ENCODE assay signal across 8 cellular contexts in the genomic region with DNA sequence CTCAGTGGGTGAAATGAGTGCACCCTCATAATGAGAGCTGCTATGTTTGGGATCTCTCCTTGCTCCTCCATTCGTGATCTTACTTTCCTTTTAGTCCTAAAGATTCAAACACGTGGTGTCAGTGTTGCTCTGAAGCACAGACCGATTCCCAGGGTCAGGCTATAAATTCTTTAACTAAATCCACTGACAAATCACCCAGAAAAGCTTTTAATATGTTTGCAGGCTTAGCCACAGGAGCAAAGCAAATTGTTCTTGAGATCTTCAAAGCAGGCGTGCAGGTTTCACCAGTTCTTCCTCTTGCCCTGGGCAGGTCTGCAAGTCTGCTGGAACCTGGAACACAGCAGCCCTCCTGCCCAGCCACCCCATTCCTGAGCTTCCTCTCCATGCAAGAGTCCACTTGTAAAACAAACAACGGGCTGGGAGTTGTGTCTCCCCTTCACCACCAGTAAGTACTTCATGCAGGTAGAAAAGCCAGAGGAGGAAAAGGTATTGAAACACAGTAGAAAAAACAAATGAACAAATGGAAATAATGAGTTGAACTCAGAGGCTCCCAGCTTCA.
A peak's percentile ranks its signal among the peaks of the same experiment; 100 is the strongest.
DNase-seq lines count a peak whose midpoint lies in the region; ATAC-seq and FAIRE-seq lines count a peak whose summit lies in the region.

No MANE protein-coding gene starts in this region.

- FAIRE-seq in islet of Langerhans (lab: Jason Lieb, UNC) = peak; percentile 49

- H3K27ac Mint-ChIP-seq in CD8-positive, alpha-beta memory T cell = no peak overlapping the region

- H3K36me3 ChIP-seq in adipocyte (ENCODE audit: control insufficient read depth, insufficient read depth, low read length, severe bottlenecking) (no peaks in the 10 kb centered on the region), subcutaneous abdominal adipose tissue (ENCODE audit: control insufficient read depth in 5 of 5, insufficient read depth in 5 of 5, low read length in 5 of 5) (no peaks in the 10 kb centered on the region)
- no peaks in the 10 kb centered on the region for H3K36me3 ChIP-seq in CD8-positive, alpha-beta memory T cell (ENCODE audit: insufficient read depth, low read length)

- no peak for DNase-seq in Right ventricle myocardium inferior (ENCODE audit: missing footprints)
- DNase-seq in cardiac septum (ENCODE audit: low spot score) = no peak
- peak; percentile 80 for DNase-seq in adipocyte (ENCODE audit: low read depth)
- no peak for DNase-seq in CD8-positive, alpha-beta memory T cell
- no peak for DNase-seq in activated CD4-positive, alpha-beta T cell treated with anti-CD3 and anti-CD28 coated beads, Interleukin-2, amount 50 U/mL, for 1 hour

- H3K9me3 ChIP-seq in adipocyte (ENCODE audit: control insufficient read depth, low read length) (no peaks in the 10 kb centered on the region), subcutaneous abdominal adipose tissue (ENCODE audit: control insufficient read depth in 5 of 5, low read length in 5 of 5) (no peaks in the 10 kb centered on the region)
- H3K9me3 ChIP-seq in CD8-positive, alpha-beta memory T cell (ENCODE audit: low read length) = no peaks in the 10 kb centered on the region

- peak overlapping the region; percentile 6 for H3K27ac ChIP-seq in subcutaneous abdominal adipose tissue (ENCODE audit: low read depth, low read length)
- no peak overlapping the region for H3K27ac ChIP-seq in CD8-positive, alpha-beta memory T cell (ENCODE audit: low read depth, low read length)

- peaks cover 22% of the 10 kb centered on the region for H3K4me1 ChIP-seq in adipocyte (ENCODE audit: control insufficient read depth, insufficient read depth, low read length)
- H3K4me1 ChIP-seq in subcutaneous abdominal adipose tissue (ENCODE audit: control insufficient read depth in 5 of 5, insufficient read depth in 5 of 5, low read length in 5 of 5) = peaks cover 0 to 10% (median 6%) of the 10 kb centered on the region in 5 donors
- H3K4me1 ChIP-seq in CD8-positive, alpha-beta memory T cell (ENCODE audit: insufficient read depth, low read length) = peaks cover 28% of the 10 kb centered on the region

- H3K9ac ChIP-seq in adipocyte (ENCODE audit: low read length) (peak overlapping the region; percentile 67), subcutaneous abdominal adipose tissue (ENCODE audit: low read length in 5 of 5) (no peak overlapping the region)

- peak overlapping the region in 3 of 7 donors; percentile 56 to 74 (median 58) for H3K4me3 Mint-ChIP-seq in CD8-positive, alpha-beta memory T cell

- CTCF ChIA-PET in CD8-positive, alpha-beta memory T cell (lab: Charles Lee) = no interaction called here

- H3K36me3 Mint-ChIP-seq in CD8-positive, alpha-beta memory T cell = no peaks in the 10 kb centered on the region

- no peaks in the 10 kb centered on the region for H3K9me3 Mint-ChIP-seq in CD8-positive, alpha-beta memory T cell

- POLR2A ChIA-PET in CD8-positive, alpha-beta memory T cell (lab: Charles Lee) = no interaction called here

- peak overlapping the region; percentile 1 for H3K4me3 ChIP-seq in adipocyte (ENCODE audit: low read length)
- no peak overlapping the region for H3K4me3 ChIP-seq in subcutaneous abdominal adipose tissue (ENCODE audit: low read depth in 1 of 5, low read length in 5 of 5)
- H3K4me3 ChIP-seq in CD8-positive, alpha-beta memory T cell (ENCODE audit: low read length) = no peak overlapping the region

- H3K27me3 ChIP-seq in adipocyte (replicated peaks; ENCODE audit: control insufficient read depth, insufficient read depth, low read length) (no peaks in the 10 kb centered on the region), subcutaneous abdominal adipose tissue (ENCODE audit: control insufficient read depth in 5 of 5, insufficient read depth in 4 of 5, low read length in 5 of 5) (no peaks in the 10 kb centered on the region)
- no peaks in the 10 kb centered on the region for H3K27me3 ChIP-seq in CD8-positive, alpha-beta memory T cell (ENCODE audit: insufficient read depth, low read length, poor library complexity, severe bottlenecking)

- H3K27me3 Mint-ChIP-seq in CD8-positive, alpha-beta memory T cell = no peaks in the 10 kb centered on the region

- peak; percentile 74 for ATAC-seq in Right ventricle myocardium inferior
- no peak for ATAC-seq in GM19351 (IDR thresholded peaks at IDR 0.05; ENCODE audit: unreplicated experiment)

- peaks cover 21 to 33% (median 33%) of the 10 kb centered on the region in 3 donors for H3K4me1 Mint-ChIP-seq in CD8-positive, alpha-beta memory T cell

- intact Hi-C loops in Right ventricle myocardium inferior (cut with DNase I) = loop anchor here (1.0 to 5.0 kb wide), 3 partner anchors 45 to 251 kb away; partner anchors contain the start of gene IRF2
- intact Hi-C loops in cardiac septum (cut with DNase I) = loop anchor here (2.0 to 10.0 kb wide), 5 partner anchors 97 to 357 kb away; partner anchors contain the start of genes CASP3, IRF2 and PRIMPOL
